ENCODE assay signal across 1 cellular context in genomic region chr3:111968319-111969059, GRCh38.
TF ChIP-seq lines count a peak whose summit lies in the region.

No MANE protein-coding gene starts in this region.

TF ChIP-seq in HEK293, 187 proteins besides CTCF, POLR2A, EP300 and RAD21 (continued from another document):
- TF ChIP-seq PRDM6 (tag by site-specific recombination; IDR thresholded peaks at IDR 0.05) (peak; percentile 53), PRDM10 (tag by site-specific recombination; IDR thresholded peaks at IDR 0.05) (peak; percentile 39; the same call in 1 of the 2 replicates), ZNF610 (tag by site-specific recombination; IDR thresholded peaks at IDR 0.05; ENCODE audit: borderline replicate concordance) (no peak), SP7 (tag by site-specific recombination; IDR thresholded peaks at IDR 0.05) (peak; percentile 89)
